Comparison of ENCODE assay signal across 1 cellular context in the genomic region with DNA sequence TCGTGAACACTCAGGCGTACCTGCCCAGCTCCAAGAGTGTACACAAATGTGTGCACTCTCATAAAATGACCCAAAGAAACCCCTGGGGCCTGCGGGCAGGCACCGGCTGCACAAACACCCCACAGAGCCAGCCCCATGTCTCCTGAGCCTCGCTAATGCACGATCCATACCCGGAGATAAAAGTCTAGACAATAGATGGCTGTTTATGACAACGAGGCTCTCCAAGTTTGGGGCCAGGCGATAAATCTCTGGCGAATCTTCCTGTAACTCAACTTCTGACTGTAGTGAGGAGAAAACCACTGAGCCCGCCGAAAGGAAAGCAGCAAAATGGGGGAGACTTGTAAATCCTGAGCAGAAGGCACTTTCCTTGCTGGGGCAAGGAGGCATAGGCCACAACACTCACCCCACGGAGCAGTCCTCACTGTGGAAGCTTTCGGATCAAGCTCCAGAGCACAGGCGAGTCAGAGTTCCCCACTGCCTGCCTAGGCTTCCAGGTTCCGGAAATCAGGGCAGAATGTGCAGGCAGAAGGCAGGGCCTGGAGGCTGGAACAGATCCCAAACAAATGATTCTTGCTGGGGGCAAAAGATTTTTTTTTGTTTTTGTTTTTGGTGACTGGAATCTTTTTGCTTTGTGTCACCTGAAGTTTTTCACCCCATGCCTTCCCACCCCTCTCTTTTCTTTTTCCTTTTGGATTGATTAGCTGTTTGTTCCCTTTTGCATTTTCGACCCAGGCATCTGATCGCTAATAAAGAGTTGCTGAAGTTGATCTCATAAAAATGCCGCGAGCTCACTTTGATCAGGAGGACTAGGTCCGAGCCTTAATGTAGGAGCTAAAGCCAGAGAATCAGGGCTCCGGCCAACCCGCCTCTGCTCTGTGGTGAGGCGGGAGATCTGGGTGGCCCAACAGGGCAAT.
TF ChIP-seq lines count a peak whose summit lies in the region.

No MANE protein-coding gene starts in this region.

TF ChIP-seq in HEK293, 187 proteins besides CTCF, POLR2A, EP300 and RAD21 (continued from another document and continues in another):
- TF ChIP-seq BCL11A (tag by site-specific recombination; IDR thresholded peaks at IDR 0.05; ENCODE audit: low read depth) (no peak; the same call in 1 of the 2 replicates), ZNF600 (tag by site-specific recombination; IDR thresholded peaks at IDR 0.05) (peak; percentile 95), ZEB2 (tag by site-specific recombination; IDR thresholded peaks at IDR 0.05) (no peak; the same call in 1 of the 2 replicates), MEIS1 (CRISPR knock-in tag; IDR thresholded peaks at IDR 0.05; ENCODE audit: borderline replicate concordance) (no peak), ZNF791 (tag by site-specific recombination; IDR thresholded peaks at IDR 0.05) (no peak), ZNF311 (tag by site-specific recombination; IDR thresholded peaks at IDR 0.05; ENCODE audit: borderline replicate concordance) (no peak), ZNF211 (tag by site-specific recombination; IDR thresholded peaks at IDR 0.05; ENCODE audit: low read depth) (no peak), ZNF114 (tag by site-specific recombination; IDR thresholded peaks at IDR 0.05) (no peak), ZNF239 (tag by site-specific recombination; IDR thresholded peaks at IDR 0.05) (no peak), IKZF3 (tag by site-specific recombination; IDR thresholded peaks at IDR 0.05) (0 out of 2 replicates have a peak, but pooled peaks have one; percentile 44), ZBTB1 (tag by site-specific recombination; IDR thresholded peaks at IDR 0.05) (no peak), GLIS1 (tag by site-specific recombination; IDR thresholded peaks at IDR 0.05) (peak; percentile 83), ZBTB8A (tag by site-specific recombination; IDR thresholded peaks at IDR 0.05) (peak; percentile 83), ZFHX2 (tag by site-specific recombination; conservative IDR thresholded peaks at IDR 0.05) (no peak), ZIC2 (tag by site-specific recombination; IDR thresholded peaks at IDR 0.05) (peak; percentile 78), ZFP37 (tag by site-specific recombination; IDR thresholded peaks at IDR 0.05) (no peak), ZBTB21 (tag by site-specific recombination; IDR thresholded peaks at IDR 0.05) (no peak), ZNF19 (tag by site-specific recombination; IDR thresholded peaks at IDR 0.05; ENCODE audit: low read depth) (no peak), OVOL3 (tag by site-specific recombination; IDR thresholded peaks at IDR 0.05) (no peak), ZNF248 (tag by site-specific recombination; IDR thresholded peaks at IDR 0.05) (no peak), ZNF654 (tag by site-specific recombination; IDR thresholded peaks at IDR 0.05; ENCODE audit: low read depth) (no peak), HOXC10 (CRISPR knock-in tag; IDR thresholded peaks at IDR 0.05) (no peak), ZNF335 (tag by site-specific recombination; conservative IDR thresholded peaks at IDR 0.05) (peak; percentile 79), RBAK (tag by site-specific recombination; IDR thresholded peaks at IDR 0.05) (no peak), ZNF629 (tag by site-specific recombination; IDR thresholded peaks at IDR 0.05) (no peak), ZNF10 (tag by site-specific recombination; IDR thresholded peaks at IDR 0.05) (no peak), ZNF274 (IDR thresholded peaks at IDR 0.05; ENCODE audit: low read length) (no peak), ZNF274 (tag by site-specific recombination; IDR thresholded peaks at IDR 0.05; ENCODE audit: borderline replicate concordance) (no peak), ZBTB20 (tag by site-specific recombination; IDR thresholded peaks at IDR 0.05) (peak; percentile 70), ZNF501 (tag by site-specific recombination; IDR thresholded peaks at IDR 0.05) (peak; percentile 44; the same call in 1 of the 2 replicates), ZNF157 (tag by site-specific recombination; IDR thresholded peaks at IDR 0.05) (no peak), ZNF555 (tag by site-specific recombination; conservative IDR thresholded peaks at IDR 0.05) (no peak), ZNF214 (tag by site-specific recombination; IDR thresholded peaks at IDR 0.05; ENCODE audit: borderline replicate concordance) (no peak), ZNF132 (tag by site-specific recombination; IDR thresholded peaks at IDR 0.05; ENCODE audit: borderline replicate concordance) (no peak), ZNF596 (tag by site-specific recombination; IDR thresholded peaks at IDR 0.05) (no peak), ZNF530 (tag by site-specific recombination; IDR thresholded peaks at IDR 0.05; ENCODE audit: low read depth) (no peak), ZNF2 (tag by site-specific recombination; IDR thresholded peaks at IDR 0.05) (0 out of 2 replicates have a peak, but pooled peaks have one; percentile 58), KLF9 (tag by site-specific recombination; IDR thresholded peaks at IDR 0.05; ENCODE audit: low read depth) (0 out of 2 replicates have a peak, but pooled peaks have one; percentile 6), GFI1B (tag by site-specific recombination; IDR thresholded peaks at IDR 0.05) (peak; percentile 44; the same call in 1 of the 2 replicates)
- TF ChIP-seq, protein P1, sequence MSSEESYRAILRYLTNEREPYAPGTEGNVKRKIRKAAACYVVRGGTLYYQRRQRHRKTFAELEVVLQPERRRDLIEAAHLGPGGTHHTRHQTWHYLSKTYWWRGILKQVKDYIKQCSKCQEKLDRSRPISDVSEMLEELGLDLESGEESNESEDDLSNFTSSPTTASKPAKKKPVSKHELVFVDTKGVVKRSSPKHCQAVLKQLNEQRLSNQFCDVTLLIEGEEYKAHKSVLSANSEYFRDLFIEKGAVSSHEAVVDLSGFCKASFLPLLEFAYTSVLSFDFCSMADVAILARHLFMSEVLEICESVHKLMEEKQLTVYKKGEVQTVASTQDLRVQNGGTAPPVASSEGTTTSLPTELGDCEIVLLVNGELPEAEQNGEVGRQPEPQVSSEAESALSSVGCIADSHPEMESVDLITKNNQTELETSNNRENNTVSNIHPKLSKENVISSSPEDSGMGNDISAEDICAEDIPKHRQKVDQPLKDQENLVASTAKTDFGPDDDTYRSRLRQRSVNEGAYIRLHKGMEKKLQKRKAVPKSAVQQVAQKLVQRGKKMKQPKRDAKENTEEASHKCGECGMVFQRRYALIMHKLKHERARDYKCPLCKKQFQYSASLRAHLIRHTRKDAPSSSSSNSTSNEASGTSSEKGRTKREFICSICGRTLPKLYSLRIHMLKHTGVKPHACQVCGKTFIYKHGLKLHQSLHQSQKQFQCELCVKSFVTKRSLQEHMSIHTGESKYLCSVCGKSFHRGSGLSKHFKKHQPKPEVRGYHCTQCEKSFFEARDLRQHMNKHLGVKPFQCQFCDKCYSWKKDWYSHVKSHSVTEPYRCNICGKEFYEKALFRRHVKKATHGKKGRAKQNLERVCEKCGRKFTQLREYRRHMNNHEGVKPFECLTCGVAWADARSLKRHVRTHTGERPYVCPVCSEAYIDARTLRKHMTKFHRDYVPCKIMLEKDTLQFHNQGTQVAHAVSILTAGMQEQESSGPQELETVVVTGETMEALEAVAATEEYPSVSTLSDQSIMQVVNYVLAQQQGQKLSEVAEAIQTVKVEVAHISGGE (tag by site-specific recombination; conservative IDR thresholded peaks at IDR 0.05; ENCODE audit: low read depth): peak; percentile 78
- TF ChIP-seq, protein P2, sequence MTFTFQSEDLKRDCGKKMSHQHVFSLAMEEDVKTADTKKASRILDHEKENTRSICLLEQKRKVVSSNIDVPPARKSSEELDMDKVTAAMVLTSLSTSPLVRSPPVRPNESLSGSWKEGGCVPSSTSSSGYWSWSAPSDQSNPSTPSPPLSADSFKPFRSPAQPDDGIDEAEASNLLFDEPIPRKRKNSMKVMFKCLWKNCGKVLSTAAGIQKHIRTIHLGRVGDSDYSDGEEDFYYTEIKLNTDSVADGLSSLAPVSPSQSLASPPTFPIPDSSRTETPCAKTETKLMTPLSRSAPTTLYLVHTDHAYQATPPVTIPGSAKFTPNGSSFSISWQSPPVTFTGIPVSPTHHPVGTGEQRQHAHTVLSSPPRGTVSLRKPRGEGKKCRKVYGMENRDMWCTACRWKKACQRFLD (tag by site-specific recombination; IDR thresholded peaks at IDR 0.05): no peak
- TF ChIP-seq, protein P3, sequence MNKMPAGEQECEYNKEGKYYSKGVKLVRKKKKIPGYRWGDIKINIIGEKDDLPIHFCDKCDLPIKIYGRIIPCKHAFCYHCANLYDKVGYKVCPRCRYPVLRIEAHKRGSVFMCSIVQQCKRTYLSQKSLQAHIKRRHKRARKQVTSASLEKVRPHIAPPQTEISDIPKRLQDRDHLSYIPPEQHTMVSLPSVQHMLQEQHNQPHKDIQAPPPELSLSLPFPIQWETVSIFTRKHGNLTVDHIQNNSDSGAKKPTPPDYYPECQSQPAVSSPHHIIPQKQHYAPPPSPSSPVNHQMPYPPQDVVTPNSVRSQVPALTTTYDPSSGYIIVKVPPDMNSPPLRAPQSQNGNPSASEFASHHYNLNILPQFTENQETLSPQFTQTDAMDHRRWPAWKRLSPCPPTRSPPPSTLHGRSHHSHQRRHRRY (tag by site-specific recombination; IDR thresholded peaks at IDR 0.05): no peak
- TF ChIP-seq, protein P4, sequence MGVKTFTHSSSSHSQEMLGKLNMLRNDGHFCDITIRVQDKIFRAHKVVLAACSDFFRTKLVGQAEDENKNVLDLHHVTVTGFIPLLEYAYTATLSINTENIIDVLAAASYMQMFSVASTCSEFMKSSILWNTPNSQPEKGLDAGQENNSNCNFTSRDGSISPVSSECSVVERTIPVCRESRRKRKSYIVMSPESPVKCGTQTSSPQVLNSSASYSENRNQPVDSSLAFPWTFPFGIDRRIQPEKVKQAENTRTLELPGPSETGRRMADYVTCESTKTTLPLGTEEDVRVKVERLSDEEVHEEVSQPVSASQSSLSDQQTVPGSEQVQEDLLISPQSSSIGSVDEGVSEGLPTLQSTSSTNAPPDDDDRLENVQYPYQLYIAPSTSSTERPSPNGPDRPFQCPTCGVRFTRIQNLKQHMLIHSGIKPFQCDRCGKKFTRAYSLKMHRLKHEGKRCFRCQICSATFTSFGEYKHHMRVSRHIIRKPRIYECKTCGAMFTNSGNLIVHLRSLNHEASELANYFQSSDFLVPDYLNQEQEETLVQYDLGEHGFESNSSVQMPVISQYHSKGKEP (tag by site-specific recombination; IDR thresholded peaks at IDR 0.05): no peak
- TF ChIP-seq, protein P5, sequence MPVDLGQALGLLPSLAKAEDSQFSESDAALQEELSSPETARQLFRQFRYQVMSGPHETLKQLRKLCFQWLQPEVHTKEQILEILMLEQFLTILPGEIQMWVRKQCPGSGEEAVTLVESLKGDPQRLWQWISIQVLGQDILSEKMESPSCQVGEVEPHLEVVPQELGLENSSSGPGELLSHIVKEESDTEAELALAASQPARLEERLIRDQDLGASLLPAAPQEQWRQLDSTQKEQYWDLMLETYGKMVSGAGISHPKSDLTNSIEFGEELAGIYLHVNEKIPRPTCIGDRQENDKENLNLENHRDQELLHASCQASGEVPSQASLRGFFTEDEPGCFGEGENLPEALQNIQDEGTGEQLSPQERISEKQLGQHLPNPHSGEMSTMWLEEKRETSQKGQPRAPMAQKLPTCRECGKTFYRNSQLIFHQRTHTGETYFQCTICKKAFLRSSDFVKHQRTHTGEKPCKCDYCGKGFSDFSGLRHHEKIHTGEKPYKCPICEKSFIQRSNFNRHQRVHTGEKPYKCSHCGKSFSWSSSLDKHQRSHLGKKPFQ (tag by site-specific recombination; IDR thresholded peaks at IDR 0.05): peak; percentile 32; the same call in 1 of the 2 replicates
- TF ChIP-seq, protein P6, sequence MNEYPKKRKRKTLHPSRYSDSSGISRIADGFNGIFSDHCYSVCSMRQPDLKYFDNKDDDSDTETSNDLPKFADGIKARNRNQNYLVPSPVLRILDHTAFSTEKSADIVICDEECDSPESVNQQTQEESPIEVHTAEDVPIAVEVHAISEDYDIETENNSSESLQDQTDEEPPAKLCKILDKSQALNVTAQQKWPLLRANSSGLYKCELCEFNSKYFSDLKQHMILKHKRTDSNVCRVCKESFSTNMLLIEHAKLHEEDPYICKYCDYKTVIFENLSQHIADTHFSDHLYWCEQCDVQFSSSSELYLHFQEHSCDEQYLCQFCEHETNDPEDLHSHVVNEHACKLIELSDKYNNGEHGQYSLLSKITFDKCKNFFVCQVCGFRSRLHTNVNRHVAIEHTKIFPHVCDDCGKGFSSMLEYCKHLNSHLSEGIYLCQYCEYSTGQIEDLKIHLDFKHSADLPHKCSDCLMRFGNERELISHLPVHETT (tag by site-specific recombination; IDR thresholded peaks at IDR 0.05): no peak; the same call in 1 of the 2 replicates
- TF ChIP-seq, protein P7, sequence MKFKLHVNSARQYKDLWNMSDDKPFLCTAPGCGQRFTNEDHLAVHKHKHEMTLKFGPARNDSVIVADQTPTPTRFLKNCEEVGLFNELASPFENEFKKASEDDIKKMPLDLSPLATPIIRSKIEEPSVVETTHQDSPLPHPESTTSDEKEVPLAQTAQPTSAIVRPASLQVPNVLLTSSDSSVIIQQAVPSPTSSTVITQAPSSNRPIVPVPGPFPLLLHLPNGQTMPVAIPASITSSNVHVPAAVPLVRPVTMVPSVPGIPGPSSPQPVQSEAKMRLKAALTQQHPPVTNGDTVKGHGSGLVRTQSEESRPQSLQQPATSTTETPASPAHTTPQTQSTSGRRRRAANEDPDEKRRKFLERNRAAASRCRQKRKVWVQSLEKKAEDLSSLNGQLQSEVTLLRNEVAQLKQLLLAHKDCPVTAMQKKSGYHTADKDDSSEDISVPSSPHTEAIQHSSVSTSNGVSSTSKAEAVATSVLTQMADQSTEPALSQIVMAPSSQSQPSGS (tag by site-specific recombination; IDR thresholded peaks at IDR 0.05; ENCODE audit: low read depth): no peak
- TF ChIP-seq, protein P8, sequence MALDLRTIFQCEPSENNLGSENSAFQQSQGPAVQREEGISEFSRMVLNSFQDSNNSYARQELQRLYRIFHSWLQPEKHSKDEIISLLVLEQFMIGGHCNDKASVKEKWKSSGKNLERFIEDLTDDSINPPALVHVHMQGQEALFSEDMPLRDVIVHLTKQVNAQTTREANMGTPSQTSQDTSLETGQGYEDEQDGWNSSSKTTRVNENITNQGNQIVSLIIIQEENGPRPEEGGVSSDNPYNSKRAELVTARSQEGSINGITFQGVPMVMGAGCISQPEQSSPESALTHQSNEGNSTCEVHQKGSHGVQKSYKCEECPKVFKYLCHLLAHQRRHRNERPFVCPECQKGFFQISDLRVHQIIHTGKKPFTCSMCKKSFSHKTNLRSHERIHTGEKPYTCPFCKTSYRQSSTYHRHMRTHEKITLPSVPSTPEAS (tag by site-specific recombination; IDR thresholded peaks at IDR 0.05): no peak
- TF ChIP-seq, protein P9, sequence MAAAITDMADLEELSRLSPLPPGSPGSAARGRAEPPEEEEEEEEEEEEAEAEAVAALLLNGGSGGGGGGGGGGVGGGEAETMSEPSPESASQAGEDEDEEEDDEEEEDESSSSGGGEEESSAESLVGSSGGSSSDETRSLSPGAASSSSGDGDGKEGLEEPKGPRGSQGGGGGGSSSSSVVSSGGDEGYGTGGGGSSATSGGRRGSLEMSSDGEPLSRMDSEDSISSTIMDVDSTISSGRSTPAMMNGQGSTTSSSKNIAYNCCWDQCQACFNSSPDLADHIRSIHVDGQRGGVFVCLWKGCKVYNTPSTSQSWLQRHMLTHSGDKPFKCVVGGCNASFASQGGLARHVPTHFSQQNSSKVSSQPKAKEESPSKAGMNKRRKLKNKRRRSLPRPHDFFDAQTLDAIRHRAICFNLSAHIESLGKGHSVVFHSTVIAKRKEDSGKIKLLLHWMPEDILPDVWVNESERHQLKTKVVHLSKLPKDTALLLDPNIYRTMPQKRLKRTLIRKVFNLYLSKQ (tag by site-specific recombination; IDR thresholded peaks at IDR 0.05; ENCODE audit: borderline replicate concordance): no peak
